Comparison of ENCODE assay signal across 1 cellular context in the genomic region with DNA sequence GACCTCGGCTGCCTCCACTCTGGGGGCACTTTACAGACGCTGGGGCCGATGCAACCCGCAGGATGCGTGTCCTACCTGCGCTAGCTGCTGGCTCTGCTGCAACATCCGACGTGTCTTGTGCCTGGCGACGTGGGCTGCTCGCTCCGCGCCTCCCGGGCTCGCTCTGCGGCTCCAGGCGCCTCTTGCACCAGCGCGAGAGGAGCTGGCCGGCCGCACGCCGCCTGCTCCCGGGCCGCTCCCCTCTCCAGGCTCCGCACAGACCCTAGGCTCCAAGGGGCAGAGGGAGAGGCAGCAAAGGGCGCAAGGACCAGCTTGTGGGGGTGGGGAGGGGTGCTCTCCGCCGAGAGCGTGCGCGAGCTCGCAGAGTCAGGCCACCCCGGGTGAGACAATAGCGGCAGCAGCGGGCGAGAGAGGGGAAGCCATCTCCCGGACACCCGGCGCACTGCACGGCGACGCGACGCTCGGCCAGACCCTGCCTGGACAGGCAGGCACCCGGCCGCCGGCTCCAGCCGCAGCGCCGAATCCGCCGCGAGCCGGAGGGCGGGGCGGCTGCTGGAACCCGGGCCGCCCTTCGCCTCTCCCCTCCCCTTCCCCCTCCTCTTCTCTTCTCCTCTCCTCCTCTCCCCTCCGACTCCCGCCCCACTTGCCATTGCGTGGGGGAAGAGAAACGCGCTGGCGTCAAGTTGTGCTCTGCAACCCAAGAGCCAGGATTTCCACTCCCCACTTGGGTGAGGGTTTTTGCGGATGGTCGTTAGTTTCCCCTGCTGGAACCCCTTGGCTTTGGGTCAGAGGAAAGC.
TF ChIP-seq lines count a peak whose summit lies in the region.

A gene with protein sequence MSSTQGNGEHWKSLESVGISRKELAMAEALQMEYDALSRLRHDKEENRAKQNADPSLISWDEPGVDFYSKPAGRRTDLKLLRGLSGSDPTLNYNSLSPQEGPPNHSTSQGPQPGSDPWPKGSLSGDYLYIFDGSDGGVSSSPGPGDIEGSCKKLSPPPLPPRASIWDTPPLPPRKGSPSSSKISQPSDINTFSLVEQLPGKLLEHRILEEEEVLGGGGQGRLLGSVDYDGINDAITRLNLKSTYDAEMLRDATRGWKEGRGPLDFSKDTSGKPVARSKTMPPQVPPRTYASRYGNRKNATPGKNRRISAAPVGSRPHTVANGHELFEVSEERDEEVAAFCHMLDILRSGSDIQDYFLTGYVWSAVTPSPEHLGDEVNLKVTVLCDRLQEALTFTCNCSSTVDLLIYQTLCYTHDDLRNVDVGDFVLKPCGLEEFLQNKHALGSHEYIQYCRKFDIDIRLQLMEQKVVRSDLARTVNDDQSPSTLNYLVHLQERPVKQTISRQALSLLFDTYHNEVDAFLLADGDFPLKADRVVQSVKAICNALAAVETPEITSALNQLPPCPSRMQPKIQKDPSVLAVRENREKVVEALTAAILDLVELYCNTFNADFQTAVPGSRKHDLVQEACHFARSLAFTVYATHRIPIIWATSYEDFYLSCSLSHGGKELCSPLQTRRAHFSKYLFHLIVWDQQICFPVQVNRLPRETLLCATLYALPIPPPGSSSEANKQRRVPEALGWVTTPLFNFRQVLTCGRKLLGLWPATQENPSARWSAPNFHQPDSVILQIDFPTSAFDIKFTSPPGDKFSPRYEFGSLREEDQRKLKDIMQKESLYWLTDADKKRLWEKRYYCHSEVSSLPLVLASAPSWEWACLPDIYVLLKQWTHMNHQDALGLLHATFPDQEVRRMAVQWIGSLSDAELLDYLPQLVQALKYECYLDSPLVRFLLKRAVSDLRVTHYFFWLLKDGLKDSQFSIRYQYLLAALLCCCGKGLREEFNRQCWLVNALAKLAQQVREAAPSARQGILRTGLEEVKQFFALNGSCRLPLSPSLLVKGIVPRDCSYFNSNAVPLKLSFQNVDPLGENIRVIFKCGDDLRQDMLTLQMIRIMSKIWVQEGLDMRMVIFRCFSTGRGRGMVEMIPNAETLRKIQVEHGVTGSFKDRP (N-terminal part only) (minus strand): TSS at position 525 of the 797 bp plus-strand sequence. CDS start 25,003 bp downstream, outside the sequence.

TF ChIP-seq in HepG2, 621 proteins besides CTCF, POLR2A, EP300 and RAD21 (continued from another document and continues in another):
- TF ChIP-seq, protein P1, sequence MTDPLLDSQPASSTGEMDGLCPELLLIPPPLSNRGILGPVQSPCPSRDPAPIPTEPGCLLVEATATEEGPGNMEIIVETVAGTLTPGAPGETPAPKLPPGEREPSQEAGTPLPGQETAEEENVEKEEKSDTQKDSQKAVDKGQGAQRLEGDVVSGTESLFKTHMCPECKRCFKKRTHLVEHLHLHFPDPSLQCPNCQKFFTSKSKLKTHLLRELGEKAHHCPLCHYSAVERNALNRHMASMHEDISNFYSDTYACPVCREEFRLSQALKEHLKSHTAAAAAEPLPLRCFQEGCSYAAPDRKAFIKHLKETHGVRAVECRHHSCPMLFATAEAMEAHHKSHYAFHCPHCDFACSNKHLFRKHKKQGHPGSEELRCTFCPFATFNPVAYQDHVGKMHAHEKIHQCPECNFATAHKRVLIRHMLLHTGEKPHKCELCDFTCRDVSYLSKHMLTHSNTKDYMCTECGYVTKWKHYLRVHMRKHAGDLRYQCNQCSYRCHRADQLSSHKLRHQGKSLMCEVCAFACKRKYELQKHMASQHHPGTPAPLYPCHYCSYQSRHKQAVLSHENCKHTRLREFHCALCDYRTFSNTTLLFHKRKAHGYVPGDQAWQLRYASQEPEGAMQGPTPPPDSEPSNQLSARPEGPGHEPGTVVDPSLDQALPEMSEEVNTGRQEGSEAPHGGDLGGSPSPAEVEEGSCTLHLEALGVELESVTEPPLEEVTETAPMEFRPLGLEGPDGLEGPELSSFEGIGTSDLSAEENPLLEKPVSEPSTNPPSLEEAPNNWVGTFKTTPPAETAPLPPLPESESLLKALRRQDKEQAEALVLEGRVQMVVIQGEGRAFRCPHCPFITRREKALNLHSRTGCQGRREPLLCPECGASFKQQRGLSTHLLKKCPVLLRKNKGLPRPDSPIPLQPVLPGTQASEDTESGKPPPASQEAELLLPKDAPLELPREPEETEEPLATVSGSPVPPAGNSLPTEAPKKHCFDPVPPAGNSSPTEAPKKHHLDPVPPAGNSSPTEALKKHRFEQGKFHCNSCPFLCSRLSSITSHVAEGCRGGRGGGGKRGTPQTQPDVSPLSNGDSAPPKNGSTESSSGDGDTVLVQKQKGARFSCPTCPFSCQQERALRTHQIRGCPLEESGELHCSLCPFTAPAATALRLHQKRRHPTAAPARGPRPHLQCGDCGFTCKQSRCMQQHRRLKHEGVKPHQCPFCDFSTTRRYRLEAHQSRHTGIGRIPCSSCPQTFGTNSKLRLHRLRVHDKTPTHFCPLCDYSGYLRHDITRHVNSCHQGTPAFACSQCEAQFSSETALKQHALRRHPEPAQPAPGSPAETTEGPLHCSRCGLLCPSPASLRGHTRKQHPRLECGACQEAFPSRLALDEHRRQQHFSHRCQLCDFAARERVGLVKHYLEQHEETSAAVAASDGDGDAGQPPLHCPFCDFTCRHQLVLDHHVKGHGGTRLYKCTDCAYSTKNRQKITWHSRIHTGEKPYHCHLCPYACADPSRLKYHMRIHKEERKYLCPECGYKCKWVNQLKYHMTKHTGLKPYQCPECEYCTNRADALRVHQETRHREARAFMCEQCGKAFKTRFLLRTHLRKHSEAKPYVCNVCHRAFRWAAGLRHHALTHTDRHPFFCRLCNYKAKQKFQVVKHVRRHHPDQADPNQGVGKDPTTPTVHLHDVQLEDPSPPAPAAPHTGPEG (CRISPR knock-in tag; IDR thresholded peaks at IDR 0.05) = peak; percentile 36; the same call in 1 of the 2 replicates
- TF ChIP-seq ESRRA (CRISPR knock-in tag; IDR thresholded peaks at IDR 0.05; ENCODE audit: low read depth) (peak; percentile 37; the same call in 1 of the 2 replicates), FOXA3 (CRISPR knock-in tag; IDR thresholded peaks at IDR 0.05) (peak; percentile 54), ZNF124 (CRISPR knock-in tag; IDR thresholded peaks at IDR 0.05) (0 out of 2 replicates have a peak, but pooled peaks have one; percentile 32), SNAI1 (CRISPR knock-in tag; IDR thresholded peaks at IDR 0.05; ENCODE audit: borderline replicate concordance) (0 out of 2 replicates have a peak, but pooled peaks have one; percentile 27), YEATS2 (CRISPR knock-in tag; IDR thresholded peaks at IDR 0.05; ENCODE audit: borderline replicate concordance) (peak; percentile 30; the same call in 1 of the 2 replicates), ZMYM4 (CRISPR knock-in tag; IDR thresholded peaks at IDR 0.05) (peak; percentile 54; the same call in 1 of the 2 replicates), KDM5A (IDR thresholded peaks at IDR 0.05; ENCODE audit: borderline replicate concordance, low read length) (no peak; the same call in 1 of the 2 replicates), PHF20 (CRISPR knock-in tag; IDR thresholded peaks at IDR 0.05) (peak; percentile 48; the same call in 1 of the 2 replicates), MAF1 (CRISPR knock-in tag; IDR thresholded peaks at IDR 0.05; ENCODE audit: borderline replicate concordance) (peak; percentile 79; the same call in 1 of the 2 replicates), ZFAT (CRISPR knock-in tag; conservative IDR thresholded peaks at IDR 0.05) (peak; percentile 31; the same call in 1 of the 2 replicates), ELF3 (CRISPR knock-in tag; IDR thresholded peaks at IDR 0.05) (0 out of 2 replicates have a peak, but pooled peaks have one; percentile 11), THYN1 (CRISPR knock-in tag; IDR thresholded peaks at IDR 0.05; ENCODE audit: borderline replicate concordance, low read depth) (0 out of 2 replicates have a peak, but pooled peaks have one; percentile 72), ZNF772 (CRISPR knock-in tag; IDR thresholded peaks at IDR 0.05) (peak; percentile 89; the same call in 1 of the 2 replicates), ETV6 (CRISPR knock-in tag; conservative IDR thresholded peaks at IDR 0.05) (0 out of 2 replicates have a peak, but pooled peaks have one; percentile 68), FOXO1 (CRISPR knock-in tag; IDR thresholded peaks at IDR 0.05) (peak; percentile 54; the same call in 1 of the 2 replicates), NCOA1 (CRISPR knock-in tag; IDR thresholded peaks at IDR 0.05) (no peak), MED1 (CRISPR knock-in tag; IDR thresholded peaks at IDR 0.05) (peak; percentile 68), RXRA (CRISPR knock-in tag; IDR thresholded peaks at IDR 0.05) (peak; percentile 73), ETV5 (CRISPR knock-in tag; IDR thresholded peaks at IDR 0.05; ENCODE audit: borderline replicate concordance) (peak; percentile 20; the same call in 1 of the 2 replicates)
- TF ChIP-seq, protein P2, sequence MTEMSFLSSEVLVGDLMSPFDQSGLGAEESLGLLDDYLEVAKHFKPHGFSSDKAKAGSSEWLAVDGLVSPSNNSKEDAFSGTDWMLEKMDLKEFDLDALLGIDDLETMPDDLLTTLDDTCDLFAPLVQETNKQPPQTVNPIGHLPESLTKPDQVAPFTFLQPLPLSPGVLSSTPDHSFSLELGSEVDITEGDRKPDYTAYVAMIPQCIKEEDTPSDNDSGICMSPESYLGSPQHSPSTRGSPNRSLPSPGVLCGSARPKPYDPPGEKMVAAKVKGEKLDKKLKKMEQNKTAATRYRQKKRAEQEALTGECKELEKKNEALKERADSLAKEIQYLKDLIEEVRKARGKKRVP (CRISPR knock-in tag; IDR thresholded peaks at IDR 0.05) = peak in 1 of 2 experiments; percentile 76; a peak in 1 of 4 replicates
- TF ChIP-seq, protein P3, sequence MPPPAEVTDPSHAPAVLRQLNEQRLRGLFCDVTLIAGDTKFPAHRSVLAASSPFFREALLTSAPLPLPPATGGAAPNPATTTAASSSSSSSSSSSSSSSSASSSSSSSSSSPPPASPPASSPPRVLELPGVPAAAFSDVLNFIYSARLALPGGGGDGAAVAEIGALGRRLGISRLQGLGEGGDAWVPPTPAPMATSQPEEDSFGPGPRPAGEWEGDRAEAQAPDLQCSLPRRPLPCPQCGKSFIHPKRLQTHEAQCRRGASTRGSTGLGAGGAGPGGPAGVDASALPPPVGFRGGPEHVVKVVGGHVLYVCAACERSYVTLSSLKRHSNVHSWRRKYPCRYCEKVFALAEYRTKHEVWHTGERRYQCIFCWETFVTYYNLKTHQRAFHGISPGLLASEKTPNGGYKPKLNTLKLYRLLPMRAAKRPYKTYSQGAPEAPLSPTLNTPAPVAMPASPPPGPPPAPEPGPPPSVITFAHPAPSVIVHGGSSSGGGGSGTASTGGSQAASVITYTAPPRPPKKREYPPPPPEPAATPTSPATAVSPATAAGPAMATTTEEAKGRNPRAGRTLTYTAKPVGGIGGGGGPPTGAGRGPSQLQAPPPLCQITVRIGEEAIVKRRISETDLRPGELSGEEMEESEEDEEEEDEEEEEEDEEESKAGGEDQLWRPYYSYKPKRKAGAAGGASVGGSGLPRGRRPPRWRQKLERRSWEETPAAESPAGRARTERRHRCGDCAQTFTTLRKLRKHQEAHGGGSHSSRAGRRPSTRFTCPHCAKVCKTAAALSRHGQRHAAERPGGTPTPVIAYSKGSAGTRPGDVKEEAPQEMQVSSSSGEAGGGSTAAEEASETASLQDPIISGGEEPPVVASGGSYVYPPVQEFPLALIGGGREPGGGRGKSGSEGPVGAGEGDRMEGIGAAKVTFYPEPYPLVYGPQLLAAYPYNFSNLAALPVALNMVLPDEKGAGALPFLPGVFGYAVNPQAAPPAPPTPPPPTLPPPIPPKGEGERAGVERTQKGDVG (CRISPR knock-in tag; IDR thresholded peaks at IDR 0.05; ENCODE audit: borderline replicate concordance) = 0 out of 2 replicates have a peak, but pooled peaks have one; percentile 9
- TF ChIP-seq, protein P4, sequence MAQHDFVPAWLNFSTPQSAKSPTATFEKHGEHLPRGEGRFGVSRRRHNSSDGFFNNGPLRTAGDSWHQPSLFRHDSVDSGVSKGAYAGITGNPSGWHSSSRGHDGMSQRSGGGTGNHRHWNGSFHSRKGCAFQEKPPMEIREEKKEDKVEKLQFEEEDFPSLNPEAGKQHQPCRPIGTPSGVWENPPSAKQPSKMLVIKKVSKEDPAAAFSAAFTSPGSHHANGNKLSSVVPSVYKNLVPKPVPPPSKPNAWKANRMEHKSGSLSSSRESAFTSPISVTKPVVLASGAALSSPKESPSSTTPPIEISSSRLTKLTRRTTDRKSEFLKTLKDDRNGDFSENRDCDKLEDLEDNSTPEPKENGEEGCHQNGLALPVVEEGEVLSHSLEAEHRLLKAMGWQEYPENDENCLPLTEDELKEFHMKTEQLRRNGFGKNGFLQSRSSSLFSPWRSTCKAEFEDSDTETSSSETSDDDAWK (CRISPR knock-in tag; IDR thresholded peaks at IDR 0.05) = no peak
- TF ChIP-seq, protein P5, sequence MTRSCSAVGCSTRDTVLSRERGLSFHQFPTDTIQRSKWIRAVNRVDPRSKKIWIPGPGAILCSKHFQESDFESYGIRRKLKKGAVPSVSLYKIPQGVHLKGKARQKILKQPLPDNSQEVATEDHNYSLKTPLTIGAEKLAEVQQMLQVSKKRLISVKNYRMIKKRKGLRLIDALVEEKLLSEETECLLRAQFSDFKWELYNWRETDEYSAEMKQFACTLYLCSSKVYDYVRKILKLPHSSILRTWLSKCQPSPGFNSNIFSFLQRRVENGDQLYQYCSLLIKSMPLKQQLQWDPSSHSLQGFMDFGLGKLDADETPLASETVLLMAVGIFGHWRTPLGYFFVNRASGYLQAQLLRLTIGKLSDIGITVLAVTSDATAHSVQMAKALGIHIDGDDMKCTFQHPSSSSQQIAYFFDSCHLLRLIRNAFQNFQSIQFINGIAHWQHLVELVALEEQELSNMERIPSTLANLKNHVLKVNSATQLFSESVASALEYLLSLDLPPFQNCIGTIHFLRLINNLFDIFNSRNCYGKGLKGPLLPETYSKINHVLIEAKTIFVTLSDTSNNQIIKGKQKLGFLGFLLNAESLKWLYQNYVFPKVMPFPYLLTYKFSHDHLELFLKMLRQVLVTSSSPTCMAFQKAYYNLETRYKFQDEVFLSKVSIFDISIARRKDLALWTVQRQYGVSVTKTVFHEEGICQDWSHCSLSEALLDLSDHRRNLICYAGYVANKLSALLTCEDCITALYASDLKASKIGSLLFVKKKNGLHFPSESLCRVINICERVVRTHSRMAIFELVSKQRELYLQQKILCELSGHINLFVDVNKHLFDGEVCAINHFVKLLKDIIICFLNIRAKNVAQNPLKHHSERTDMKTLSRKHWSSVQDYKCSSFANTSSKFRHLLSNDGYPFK (CRISPR knock-in tag; IDR thresholded peaks at IDR 0.05; ENCODE audit: borderline replicate concordance) = no peak
- TF ChIP-seq, protein P6, sequence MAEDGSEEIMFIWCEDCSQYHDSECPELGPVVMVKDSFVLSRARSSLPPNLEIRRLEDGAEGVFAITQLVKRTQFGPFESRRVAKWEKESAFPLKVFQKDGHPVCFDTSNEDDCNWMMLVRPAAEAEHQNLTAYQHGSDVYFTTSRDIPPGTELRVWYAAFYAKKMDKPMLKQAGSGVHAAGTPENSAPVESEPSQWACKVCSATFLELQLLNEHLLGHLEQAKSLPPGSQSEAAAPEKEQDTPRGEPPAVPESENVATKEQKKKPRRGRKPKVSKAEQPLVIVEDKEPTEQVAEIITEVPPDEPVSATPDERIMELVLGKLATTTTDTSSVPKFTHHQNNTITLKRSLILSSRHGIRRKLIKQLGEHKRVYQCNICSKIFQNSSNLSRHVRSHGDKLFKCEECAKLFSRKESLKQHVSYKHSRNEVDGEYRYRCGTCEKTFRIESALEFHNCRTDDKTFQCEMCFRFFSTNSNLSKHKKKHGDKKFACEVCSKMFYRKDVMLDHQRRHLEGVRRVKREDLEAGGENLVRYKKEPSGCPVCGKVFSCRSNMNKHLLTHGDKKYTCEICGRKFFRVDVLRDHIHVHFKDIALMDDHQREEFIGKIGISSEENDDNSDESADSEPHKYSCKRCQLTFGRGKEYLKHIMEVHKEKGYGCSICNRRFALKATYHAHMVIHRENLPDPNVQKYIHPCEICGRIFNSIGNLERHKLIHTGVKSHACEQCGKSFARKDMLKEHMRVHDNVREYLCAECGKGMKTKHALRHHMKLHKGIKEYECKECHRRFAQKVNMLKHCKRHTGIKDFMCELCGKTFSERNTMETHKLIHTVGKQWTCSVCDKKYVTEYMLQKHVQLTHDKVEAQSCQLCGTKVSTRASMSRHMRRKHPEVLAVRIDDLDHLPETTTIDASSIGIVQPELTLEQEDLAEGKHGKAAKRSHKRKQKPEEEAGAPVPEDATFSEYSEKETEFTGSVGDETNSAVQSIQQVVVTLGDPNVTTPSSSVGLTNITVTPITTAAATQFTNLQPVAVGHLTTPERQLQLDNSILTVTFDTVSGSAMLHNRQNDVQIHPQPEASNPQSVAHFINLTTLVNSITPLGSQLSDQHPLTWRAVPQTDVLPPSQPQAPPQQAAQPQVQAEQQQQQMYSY (CRISPR knock-in tag; IDR thresholded peaks at IDR 0.05) = peak; percentile 60; the same call in 1 of the 2 replicates
